ENCODE assay signal across 24 cellular contexts in genomic region chr16:337975-338575, GRCh38. TPM values are rescaled to one million over a fixed set of nuclear protein-coding genes. Genes with fewer than 3 reads are reported as not detected.
DNase-seq lines count a peak whose midpoint lies in the region; ATAC-seq and TF ChIP-seq lines count a peak whose summit lies in the region.
"Had no signal": no experiment of that assay in that cellular context is flagged by ENCODE, and none has a peak within 500 bp of the region (broad histone marks: within the 10 kb centered on the region; RNA-seq: fewer than 3 reads in every experiment).

No MANE protein-coding gene starts in this region.

- peaks cover 10% of the 10 kb centered on the region for H3K36me3 Mint-ChIP-seq in central memory CD8-positive, alpha-beta T cell (ENCODE audit: insufficient read depth)
- H3K36me3 Mint-ChIP-seq in natural killer cell: no peaks in the 10 kb centered on the region
- peaks cover 9% of the 10 kb centered on the region for H3K36me3 Mint-ChIP-seq in HFFc6 (ENCODE audit: low read depth)

- no peak for TF ChIP-seq CTCF in natural killer cell (IDR thresholded peaks at IDR 0.05)
- no peak for TF ChIP-seq CTCF in HFFc6 (IDR thresholded peaks at IDR 0.05)

- H3K4me3 Mint-ChIP-seq in central memory CD8-positive, alpha-beta T cell: peak overlapping the region; percentile 59
- H3K4me3 Mint-ChIP-seq in natural killer cell (peak overlapping the region; percentile 88), HFFc6 (no peak overlapping the region)
- H3K4me3 Mint-ChIP-seq: activated naive CD4-positive, alpha-beta T cell treated with anti-CD3 and anti-CD28 coated beads for 36 hours; activated T-cell treated with anti-CD3 and anti-CD28 coated beads, Interleukin-2, amount 50 U/mL, for 4 hours had no signal

- ATAC-seq in central memory CD8-positive, alpha-beta T cell (replicated peaks; ENCODE audit: extremely low read depth, poor library complexity, severe bottlenecking): no peak
- ATAC-seq in natural killer cell (peak; percentile 69 to 80 (median 73)), GM19455 (IDR thresholded peaks at IDR 0.05; ENCODE audit: unreplicated experiment) (no peak), GM18873 (IDR thresholded peaks at IDR 0.05; ENCODE audit: low FRiP score, unreplicated experiment) (no peak)
- ATAC-seq: activated T-cell treated with anti-CD3 and anti-CD28 coated beads, Interleukin-2, amount 50 U/mL, for 4 hours; stimulated activated memory B cell treated with anti-CD40 and anti-IgM and Interleukin-4, amounts not matched to agents 10 μg/mL and 1 μg/mL and 100 μg/mL, for 72 hours had no signal

- H3K4me1 Mint-ChIP-seq in central memory CD8-positive, alpha-beta T cell: peaks cover 61% of the 10 kb centered on the region
- H3K4me1 Mint-ChIP-seq in natural killer cell (peaks cover 79 to 83% of the 10 kb centered on the region in 2 donors), HFFc6 (ENCODE audit: low read depth) (peaks cover 23% of the 10 kb centered on the region)

- intact Hi-C loops in natural killer cell (cut with micrococcal nuclease): no loop called here

- DNase-seq in CD1c-positive myeloid dendritic cell (ENCODE audit: extremely low spot score): peak; percentile 84
- peak; percentile 62 for DNase-seq in NCI-H2227 (lab: John Stamatoyannopoulos, UW; ENCODE audit: unreplicated experiment)
- DNase-seq in central memory CD8-positive, alpha-beta T cell (ENCODE audit: low spot score in 2 of 2): no peak
- DNase-seq in natural killer cell: peak; percentile 47
- DNase-seq in stimulated activated CD4-positive, alpha-beta T cell treated with anti-CD3 and anti-CD28 coated beads, Interleukin-4, amount 100 ng/mL, for 4 hours: no peak
- DNase-seq in HFFc6: no peak
- DNase-seq: activated CD4-positive, alpha-beta T cell treated with anti-CD3 and anti-CD28 coated beads for 1 hour; activated CD8-positive, alpha-beta memory T cell treated with anti-CD3 and anti-CD28 coated beads for 24 hours; activated naive CD4-positive, alpha-beta T cell treated with anti-CD3 and anti-CD28 coated beads for 36 hours; activated T-cell treated with anti-CD3 and anti-CD28 coated beads, Interleukin-2, amount 50 U/mL, for 4 hours; amniotic stem cell; CD4-positive, alpha-beta memory T cell; DMS153; GDM1; KG1; NK-92 treated with Interleukin-12 subunit alpha and Interleukin-12 subunit beta, amount 100 ng/mL, for 24 hours; stimulated activated CD4-positive, alpha-beta T cell treated with anti-CD3 and anti-CD28 coated beads, Interleukin-1b, Interleukin-23, amount 100 ng/mL, for 48 hours; T1000 had no signal

- H3K27ac Mint-ChIP-seq in central memory CD8-positive, alpha-beta T cell (ENCODE audit: low read depth): no peak overlapping the region
- H3K27ac Mint-ChIP-seq in natural killer cell (peak overlapping the region; percentile 85 to 89), HFFc6 (no peak overlapping the region)
- H3K27ac Mint-ChIP-seq: activated naive CD4-positive, alpha-beta T cell treated with anti-CD3 and anti-CD28 coated beads for 36 hours; progenitor cell of endocrine pancreas; stimulated activated memory B cell treated with anti-CD40 and anti-IgM and Interleukin-4, amounts not matched to agents 10 μg/mL and 1 μg/mL and 100 μg/mL, for 72 hours had no signal

- no peaks in the 10 kb centered on the region for H3K9me3 Mint-ChIP-seq in central memory CD8-positive, alpha-beta T cell
- H3K9me3 Mint-ChIP-seq in natural killer cell (no peaks in the 10 kb centered on the region), HFFc6 (no peaks in the 10 kb centered on the region)
- H3K9me3 Mint-ChIP-seq: activated naive CD4-positive, alpha-beta T cell treated with anti-CD3 and anti-CD28 coated beads for 36 hours; activated T-cell treated with anti-CD3 and anti-CD28 coated beads, Interleukin-2, amount 50 U/mL, for 4 hours; CD4-positive, alpha-beta memory T cell; stimulated activated memory B cell treated with anti-CD40 and anti-IgM and Interleukin-4, amounts not matched to agents 10 μg/mL and 1 μg/mL and 100 μg/mL, for 72 hours had no signal

- no peaks in the 10 kb centered on the region for H3K27me3 Mint-ChIP-seq in central memory CD8-positive, alpha-beta T cell
- H3K27me3 Mint-ChIP-seq in natural killer cell (ENCODE audit: low read depth in 2 of 2): no peaks in the 10 kb centered on the region
- peaks cover 1% of the 10 kb centered on the region for H3K27me3 Mint-ChIP-seq in HFFc6 (ENCODE audit: insufficient read depth)
- H3K27me3 Mint-ChIP-seq: CD4-positive, alpha-beta memory T cell; progenitor cell of endocrine pancreas; stimulated activated memory B cell treated with anti-CD40 and anti-IgM and Interleukin-4, amounts not matched to agents 10 μg/mL and 1 μg/mL and 100 μg/mL, for 72 hours had no signal

RNA-seq across cellular contexts. Expression of gene AXIN1, which starts 14.4 kb away (rescaled TPM):
- total RNA-seq in natural killer cell: 100 to 1,000 TPM; 100 to 122 (median 106) TPM
- 10 to 100 TPM; 13.6 to 16.7 (median 14.7) TPM for total RNA-seq in HFFc6 (2021; fragmentation: NEBNext Ultra II Directional; extraction: Animal tissue kit (Norgen Biotek cat#: 25700))

RNA-seq across cellular contexts. Expression of gene MRPL28, which starts 32.3 kb away (rescaled TPM):
- 10 to 100 TPM; 33.9 to 38.9 (median 37.5) TPM for total RNA-seq in natural killer cell
- total RNA-seq in HFFc6 (2021; fragmentation: NEBNext Ultra II Directional; extraction: Animal tissue kit (Norgen Biotek cat#: 25700)): 100 to 1,000 TPM; 105 to 131 (median 129) TPM

RNA-seq across cellular contexts. Expression of gene PGAP6, which starts 43.7 kb away (rescaled TPM):
- 10 to 100 TPM; 48.0 to 66.7 (median 54.2) TPM for total RNA-seq in natural killer cell
- total RNA-seq in HFFc6 (2021; fragmentation: NEBNext Ultra II Directional; extraction: Animal tissue kit (Norgen Biotek cat#: 25700)): 10 to 100 TPM; 50.6 to 69.7 (median 59.7) TPM

RNA-seq across cellular contexts. Expression of gene PDIA2, which starts 55.1 kb away (rescaled TPM):
- not detected for total RNA-seq in natural killer cell
- not detected for total RNA-seq in HFFc6 (2021; fragmentation: NEBNext Ultra II Directional; extraction: Animal tissue kit (Norgen Biotek cat#: 25700))
- total RNA-seq: activated naive CD4-positive, alpha-beta T cell treated with anti-CD3 and anti-CD28 coated beads for 36 hours; activated T-cell treated with anti-CD3 and anti-CD28 coated beads, Interleukin-2, amount 50 U/mL, for 4 hours; bronchial epithelial cell; CD4-positive, alpha-beta memory T cell had no signal

RNA-seq across cellular contexts. Expression of gene ARHGDIG, which starts 57.7 kb away (rescaled TPM):
- 1 to 10 TPM in 1 of 3 donors, under 1 TPM in 1, not detected in 1; 0.49 to 1.4 TPM for total RNA-seq in natural killer cell
- total RNA-seq in HFFc6 (2021; fragmentation: NEBNext Ultra II Directional; extraction: Animal tissue kit (Norgen Biotek cat#: 25700)): not detected
- total RNA-seq: activated naive CD4-positive, alpha-beta T cell treated with anti-CD3 and anti-CD28 coated beads for 36 hours; activated T-cell treated with anti-CD3 and anti-CD28 coated beads, Interleukin-2, amount 50 U/mL, for 4 hours; bronchial epithelial cell; RPMI7951 had no signal

Comparison
In these comparisons a context has a peak if more than half of its experiments do, and no peak if none do; other contexts are left out.
1. DNase-seq: peak in CD1c-positive myeloid dendritic cell (single experiment), NCI-H2227 (single experiment) and natural killer cell (single experiment); none in central memory CD8-positive, alpha-beta T cell (0 of 2), stimulated activated CD4-positive, alpha-beta T cell treated with anti-CD3 and anti-CD28 coated beads, Interleukin-4, amount 100 ng/mL, for 4 hours (0 of 2) and HFFc6 (single experiment).
2. ATAC-seq: peak in natural killer cell (3 of 3); none in central memory CD8-positive, alpha-beta T cell (single experiment), GM19455 (single experiment) and GM18873 (single experiment).
3. H3K27ac Mint-ChIP-seq: peak in natural killer cell (2 of 2); none in central memory CD8-positive, alpha-beta T cell (single experiment) and HFFc6 (single experiment).
4. RNA of gene AXIN1, which starts 14.4 kb away (total RNA-seq): 100 to 122 TPM in natural killer cell; 13.6 to 16.7 TPM in HFFc6; every median in the first group is over 4 times any median in the second.